In genomic region chr9:1997646-1998045, GRCh38 we compare ENCODE assay signal across 8 cellular contexts.
"Had no signal": no experiment of that assay in that cellular context is flagged by ENCODE, and none has a peak within 500 bp of the region (broad histone marks: within the 10 kb centered on the region; RNA-seq: fewer than 3 reads in every experiment).

No MANE protein-coding gene starts in this region.

- ATAC-seq: HepG2, K562 had no signal

- H3K9me3 Mint-ChIP-seq: IgD-negative memory B cell had no signal

- H3K27ac ChIP-seq: HL-60, KMS-11 had no signal

- H3K4me3 Mint-ChIP-seq: IgD-negative memory B cell had no signal

- H3K4me2 ChIP-seq: KMS-11 had no signal

- DNase-seq: IMR-90, KBM-7, KG1 had no signal

- H3K27me3 Mint-ChIP-seq: IgD-negative memory B cell had no signal

- H3K4me3 ChIP-seq: K562 had no signal

- H3K36me3 Mint-ChIP-seq: IgD-negative memory B cell had no signal

- H3K9ac ChIP-seq: KMS-11 had no signal

- H3K27ac Mint-ChIP-seq: IgD-negative memory B cell had no signal
